ENCODE assay signal across 9 cellular contexts in the genomic region with DNA sequence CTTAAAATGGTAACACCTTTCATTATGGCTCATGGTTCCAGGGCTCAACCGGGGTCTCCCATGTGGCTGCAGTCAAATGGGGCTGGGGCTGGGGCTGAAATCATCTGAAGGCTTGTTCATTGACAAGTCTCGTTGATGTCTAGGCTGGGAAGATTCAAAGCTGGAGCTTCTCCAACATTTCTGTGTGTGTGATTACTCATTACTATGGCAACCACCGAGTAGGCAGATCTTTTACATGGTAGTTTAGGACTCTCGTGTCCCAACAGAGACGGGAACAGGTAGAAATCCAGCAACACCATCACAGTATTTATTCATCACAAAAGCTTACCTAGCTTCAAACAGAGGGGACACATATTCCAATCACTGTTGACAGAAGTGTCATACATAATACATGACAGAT. TPM values are rescaled to one million over a fixed set of nuclear protein-coding genes. Genes with fewer than 3 reads are reported as not detected.
DNase-seq lines count a peak whose midpoint lies in the region; ATAC-seq and TF ChIP-seq lines count a peak whose summit lies in the region.
"Had no signal": no experiment of that assay in that cellular context is flagged by ENCODE, and none has a peak within 500 bp of the region (broad histone marks: within the 10 kb centered on the region; RNA-seq: fewer than 3 reads in every experiment).

No MANE protein-coding gene starts in this region.

- H3K27ac ChIP-seq in ACC112 (ENCODE audit: low read depth, low read length), result peak overlapping the region; percentile 3; the same call in 1 of the 2 replicates
- peak overlapping the region; percentile 49 for H3K27ac ChIP-seq in brain microvascular endothelial cell
- H3K27ac ChIP-seq in esophagus squamous epithelium, result no peak overlapping the region

- no peaks in the 10 kb centered on the region for H3K27me3 ChIP-seq in ACC112 (ENCODE audit: insufficient read depth, low read length)
- H3K27me3 ChIP-seq in brain microvascular endothelial cell (replicated peaks), result no peaks in the 10 kb centered on the region
- H3K27me3 ChIP-seq in kidney epithelial cell (ENCODE audit: control insufficient read depth, insufficient read depth, low read length), result no peaks in the 10 kb centered on the region
- H3K27me3 ChIP-seq in esophagus squamous epithelium, result no peaks in the 10 kb centered on the region

- H3K27me3 Mint-ChIP-seq in activated CD8-positive, alpha-beta memory T cell treated with anti-CD3 and anti-CD28 coated beads, Interleukin-2, amount 10 ng/mL, durations not matched to agents 7 days and 5 days, result no peaks in the 10 kb centered on the region

- H3K4me3 ChIP-seq in ACC112 (ENCODE audit: low read depth, low read length) (no peak overlapping the region), brain microvascular endothelial cell (ENCODE audit: low read depth, low read length) (no peak overlapping the region), kidney epithelial cell (ENCODE audit: low read depth, low read length) (no peak overlapping the region), esophagus squamous epithelium (no peak overlapping the region)

- H3K4me3 Mint-ChIP-seq in activated CD8-positive, alpha-beta memory T cell treated with anti-CD3 and anti-CD28 coated beads, Interleukin-2, amount 10 ng/mL, durations not matched to agents 7 days and 5 days, result no peak overlapping the region

- no peak overlapping the region for H3K27ac Mint-ChIP-seq in activated CD8-positive, alpha-beta memory T cell treated with anti-CD3 and anti-CD28 coated beads, Interleukin-2, amount 10 ng/mL, durations not matched to agents 7 days and 5 days

- no peaks in the 10 kb centered on the region for H3K9me3 ChIP-seq in esophagus squamous epithelium

- CTCF ChIA-PET in activated CD8-positive, alpha-beta memory T cell treated with anti-CD3 and anti-CD28 coated beads, Interleukin-2, amount 10 ng/mL, durations not matched to agents 7 days and 5 days (lab: Charles Lee), result no interaction called here

- H2AFZ ChIP-seq in ACC112 (ENCODE audit: low read length, unreplicated experiment), result no peak overlapping the region

- H3K4me1 ChIP-seq in ACC112 (ENCODE audit: control insufficient read depth, insufficient read depth, low read length, unreplicated experiment) (peaks cover 4% of the 10 kb centered on the region), esophagus squamous epithelium (peaks cover 0 to 91% (median 63%) of the 10 kb centered on the region in 3 donors)

- no peak for ATAC-seq in activated CD8-positive, alpha-beta memory T cell treated with anti-CD3 and anti-CD28 coated beads, Interleukin-2, amount 10 ng/mL, durations not matched to agents 7 days and 5 days
- ATAC-seq in HG03159 (IDR thresholded peaks at IDR 0.05; ENCODE audit: unreplicated experiment), result no peak
- ATAC-seq: HCT116 had no signal

- intact Hi-C loops in esophagus squamous epithelium (cut with DNase I), result no loop called here
- intact Hi-C loops in cardiac septum (cut with DNase I), result no loop called here

- WGBS in esophagus squamous epithelium, 2 donors, result 18 to 35% methylated on average over 4 of the region's 5 CpGs

- peaks cover 46% of the 10 kb centered on the region for H3K4me1 Mint-ChIP-seq in activated CD8-positive, alpha-beta memory T cell treated with anti-CD3 and anti-CD28 coated beads, Interleukin-2, amount 10 ng/mL, durations not matched to agents 7 days and 5 days

- DNase-seq in GM03348 (ENCODE audit: low spot score) (peak; percentile 31), brain microvascular endothelial cell (peak; percentile 92), kidney epithelial cell (ENCODE audit: low read depth) (peak; percentile 41), esophagus squamous epithelium (lab: John Stamatoyannopoulos, UW) (no peak), cardiac septum (ENCODE audit: low spot score) (no peak)
- DNase-seq in activated CD8-positive, alpha-beta memory T cell treated with anti-CD3 and anti-CD28 coated beads, Interleukin-2, amount 10 ng/mL, durations not matched to agents 7 days and 5 days, result no peak

- H3K79me2 ChIP-seq in ACC112 (ENCODE audit: control insufficient read depth, insufficient read depth, low read length, unreplicated experiment), result peaks cover 90% of the 10 kb centered on the region

- no peak for TF ChIP-seq POLR2A in esophagus squamous epithelium (IDR thresholded peaks at IDR 0.05)

- in situ Hi-C loops in brain microvascular endothelial cell (cut with HindIII; ENCODE audit: low pct_ligation_motif_present, low sequenced_read_pairs), result no loop called here

- H3K36me3 ChIP-seq in ACC112 (ENCODE audit: insufficient read depth, low read length) (no peaks in the 10 kb centered on the region), brain microvascular endothelial cell (replicated peaks) (peaks cover 2% of the 10 kb centered on the region), kidney epithelial cell (ENCODE audit: control insufficient read depth, insufficient read depth, low read length) (no peaks in the 10 kb centered on the region), esophagus squamous epithelium (peaks cover 0 to 15% (median 3%) of the 10 kb centered on the region in 3 donors)

- H3K9me3 Mint-ChIP-seq in activated CD8-positive, alpha-beta memory T cell treated with anti-CD3 and anti-CD28 coated beads, Interleukin-2, amount 10 ng/mL, durations not matched to agents 7 days and 5 days (ENCODE audit: low read depth), result no peaks in the 10 kb centered on the region

- TF ChIP-seq CTCF in brain microvascular endothelial cell (IDR thresholded peaks at IDR 0.05; ENCODE audit: low read depth, low read length, missing control alignments) (no peak), kidney epithelial cell (IDR thresholded peaks at IDR 0.05; ENCODE audit: insufficient read depth, low read length, poor library complexity, severe bottlenecking) (no peak), esophagus squamous epithelium (IDR thresholded peaks at IDR 0.05) (no peak)

- H3K36me3 Mint-ChIP-seq in activated CD8-positive, alpha-beta memory T cell treated with anti-CD3 and anti-CD28 coated beads, Interleukin-2, amount 10 ng/mL, durations not matched to agents 7 days and 5 days, result peaks cover 26% of the 10 kb centered on the region

RNA-seq across cellular contexts. Expression of a gene that starts 7.8 kb away (rescaled TPM):
- total RNA-seq in kidney epithelial cell (37.7 and 46.1 TPM in 2 replicates), esophagus squamous epithelium (10 to 100 TPM; 36.1 to 79.9 (median 50.7) TPM), cardiac septum (56.5 TPM)
- 10 to 100 TPM; 70.7 to 76.6 TPM for total RNA-seq in activated CD8-positive, alpha-beta memory T cell treated with anti-CD3 and anti-CD28 coated beads, Interleukin-2, amount 10 ng/mL, durations not matched to agents 7 days and 5 days

Comparison
In these comparisons a context has a peak if more than half of its experiments do, and no peak if none do; other contexts are left out.
1. H3K27ac ChIP-seq: peak in ACC112 (single experiment) and brain microvascular endothelial cell (single experiment); none in esophagus squamous epithelium (0 of 4).
2. DNase-seq: peak in GM03348 (single experiment), brain microvascular endothelial cell (single experiment) and kidney epithelial cell (single experiment); none in esophagus squamous epithelium (single experiment), activated CD8-positive, alpha-beta memory T cell treated with anti-CD3 and anti-CD28 coated beads, Interleukin-2, amount 10 ng/mL, durations not matched to agents 7 days and 5 days (single experiment) and cardiac septum (single experiment).